In the genomic region with DNA sequence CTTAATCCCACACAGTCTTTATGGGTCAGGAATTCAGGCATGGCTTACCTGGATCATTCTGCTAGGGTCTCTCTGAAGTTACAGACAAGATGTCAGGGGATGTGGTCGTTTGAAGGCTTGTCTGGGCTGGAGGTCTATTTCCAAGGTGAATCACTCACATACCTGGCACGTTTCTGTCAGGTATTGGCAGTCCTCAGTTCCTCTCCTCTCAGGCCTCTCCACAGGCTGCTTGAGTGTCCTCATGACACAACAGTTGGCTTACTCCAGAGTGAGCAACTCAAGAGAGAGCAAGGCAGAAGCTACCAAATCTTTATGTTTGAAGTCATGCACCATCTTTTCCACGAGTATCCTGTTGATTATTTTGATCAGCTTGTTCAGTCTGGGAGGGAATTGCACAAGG, we compare ENCODE assay signal across 29 cellular contexts. TPM values are rescaled to one million over a fixed set of nuclear protein-coding genes. Genes with fewer than 3 reads are reported as not detected.
DNase-seq lines count a peak whose midpoint lies in the region; ATAC-seq, FAIRE-seq and TF ChIP-seq lines count a peak whose summit lies in the region.
"Had no signal": no experiment of that assay in that cellular context is flagged by ENCODE, and none has a peak within 500 bp of the region (broad histone marks: within the 10 kb centered on the region; RNA-seq: fewer than 3 reads in every experiment).

No MANE protein-coding gene starts in this region.

- H3K14ac ChIP-seq in trophoblast cell (ENCODE audit: low read length) = no peak overlapping the region

- intact Hi-C loops in esophagus muscularis mucosa (cut with DNase I) = no loop called here

- TF ChIP-seq CTCF in GM23338 (conservative IDR thresholded peaks at IDR 0.05; ENCODE audit: low read depth in 2 of 2) = no peak
- TF ChIP-seq CTCF in RWPE2 (IDR thresholded peaks at IDR 0.05; ENCODE audit: poor library complexity, severe bottlenecking) = no peak
- no peak for TF ChIP-seq CTCF in esophagus muscularis mucosa (IDR thresholded peaks at IDR 0.05)

- TF ChIP-seq POLR2A in esophagus muscularis mucosa (IDR thresholded peaks at IDR 0.05; ENCODE audit: low read depth) = no peak

- H3K79me2 ChIP-seq in GM23338 (replicated peaks; ENCODE audit: insufficient read depth) = no peaks in the 10 kb centered on the region
- no peaks in the 10 kb centered on the region for H3K79me2 ChIP-seq in trophoblast cell (ENCODE audit: control insufficient read depth, insufficient read depth, low read length, poor library complexity)
- no peaks in the 10 kb centered on the region for H3K79me2 ChIP-seq in mesendoderm (ENCODE audit: control insufficient read depth, insufficient read depth, low read length)

- H3K4me3 ChIP-seq in GM23338 (no peak overlapping the region), RWPE2 (ENCODE audit: severe bottlenecking) (no peak overlapping the region), esophagus muscularis mucosa (no peak overlapping the region), trophoblast cell (ENCODE audit: low read depth, low read length) (no peak overlapping the region), mesendoderm (ENCODE audit: low read length) (no peak overlapping the region)
- H3K4me3 ChIP-seq: BLaER1 treated with 17β-estradiol and CSF1 and Interleukin-3, amounts not matched to agents 10 nM and 100 nM; GM12878; PC-9 had no signal

- H3K36me3 ChIP-seq in GM23338 (ENCODE audit: insufficient read depth) (no peaks in the 10 kb centered on the region), RWPE2 (ENCODE audit: low read depth) (no peaks in the 10 kb centered on the region), esophagus muscularis mucosa (no peaks in the 10 kb centered on the region), trophoblast cell (ENCODE audit: control insufficient read depth in 1 of 2, insufficient read depth in 2 of 2, low read length in 2 of 2) (no peaks in the 10 kb centered on the region), mesendoderm (ENCODE audit: control insufficient read depth, insufficient read depth, low read length) (no peaks in the 10 kb centered on the region)

- no peak overlapping the region for H4K8ac ChIP-seq in trophoblast cell (ENCODE audit: low read depth, low read length)
- no peak overlapping the region for H4K8ac ChIP-seq in mesendoderm (ENCODE audit: low read depth, low read length)

- no peaks in the 10 kb centered on the region; the same call in 1 of the 3 replicates for H3K9me3 Mint-ChIP-seq in GM23338
- H3K9me3 Mint-ChIP-seq: CD4-positive, alpha-beta T cell had no signal

- no peaks in the 10 kb centered on the region for H3K27me3 ChIP-seq in GM23338 (ENCODE audit: insufficient read depth)
- H3K27me3 ChIP-seq in RWPE2 (ENCODE audit: insufficient read depth, poor library complexity, severe bottlenecking) = no peaks in the 10 kb centered on the region
- H3K27me3 ChIP-seq in esophagus muscularis mucosa = no peaks in the 10 kb centered on the region
- no peaks in the 10 kb centered on the region for H3K27me3 ChIP-seq in trophoblast cell (ENCODE audit: insufficient read depth, low read length)
- no peaks in the 10 kb centered on the region for H3K27me3 ChIP-seq in mesendoderm (ENCODE audit: insufficient read depth, low read length, poor library complexity)
- H3K27me3 ChIP-seq: BLaER1 treated with 17β-estradiol and CSF1 and Interleukin-3, amounts not matched to agents 10 nM and 100 nM had no signal

- no peak overlapping the region for H4K5ac ChIP-seq in mesendoderm (ENCODE audit: low read length)

- no peak overlapping the region for H3K23ac ChIP-seq in trophoblast cell (ENCODE audit: low read length)
- no peak overlapping the region for H3K23ac ChIP-seq in mesendoderm (ENCODE audit: low read length)

- ATAC-seq in GM23338 (no peak), RWPE2 (ENCODE audit: low read depth) (peak; percentile 89), GM21423 (IDR thresholded peaks at IDR 0.05; ENCODE audit: unreplicated experiment) (no peak)
- ATAC-seq: GM12878 had no signal

- H4K20me1 ChIP-seq in GM23338 (replicated peaks; ENCODE audit: insufficient read depth) = no peaks in the 10 kb centered on the region
- H4K20me1 ChIP-seq: BLaER1 treated with 17β-estradiol and CSF1 and Interleukin-3, amounts not matched to agents 10 nM and 100 nM had no signal

- H3K9me2 ChIP-seq in GM23338 (ENCODE audit: insufficient read depth) = no peaks in the 10 kb centered on the region

- no peak overlapping the region for H4K91ac ChIP-seq in trophoblast cell (ENCODE audit: low read depth, low read length)

- no peak overlapping the region for H4K12ac ChIP-seq in trophoblast cell (ENCODE audit: low read depth, low read length)

- H3K4ac ChIP-seq in trophoblast cell (ENCODE audit: low read depth, low read length) (no peak overlapping the region), mesendoderm (ENCODE audit: low read depth, low read length) (no peak overlapping the region)

- no peak overlapping the region for H3K56ac ChIP-seq in mesendoderm (ENCODE audit: low read length)

- H3K9ac ChIP-seq in trophoblast cell (ENCODE audit: low read length) (no peak overlapping the region), mesendoderm (ENCODE audit: low read length) (no peak overlapping the region)
- H3K9ac ChIP-seq: BLaER1 treated with 17β-estradiol and CSF1 and Interleukin-3, amounts not matched to agents 10 nM and 100 nM had no signal

- no peaks in the 10 kb centered on the region for H3F3A ChIP-seq in GM23338 (replicated peaks; ENCODE audit: low read depth)

- no peak overlapping the region for H2BK12ac ChIP-seq in trophoblast cell (ENCODE audit: low read length)

- H3K27me3 Mint-ChIP-seq in GM23338 (ENCODE audit: insufficient read depth, low read depth, poor library complexity) = peaks cover 1% of the 10 kb centered on the region
- H3K27me3 Mint-ChIP-seq: CD4-positive, alpha-beta T cell had no signal

- TF ChIP-seq EP300 in esophagus muscularis mucosa (IDR thresholded peaks at IDR 0.05) = no peak

- H3K79me1 ChIP-seq in trophoblast cell (ENCODE audit: low read length) (no peaks in the 10 kb centered on the region), mesendoderm (ENCODE audit: low read length) (no peaks in the 10 kb centered on the region)

- H3K4me2 ChIP-seq in GM23338 = no peak overlapping the region
- no peak overlapping the region for H3K4me2 ChIP-seq in trophoblast cell (ENCODE audit: low read length)
- no peak overlapping the region for H3K4me2 ChIP-seq in mesendoderm (ENCODE audit: low read length)
- H3K4me2 ChIP-seq: BLaER1 treated with 17β-estradiol and CSF1 and Interleukin-3, amounts not matched to agents 10 nM and 100 nM; PC-9 had no signal

- no peak overlapping the region for H3K18ac ChIP-seq in trophoblast cell (ENCODE audit: low read length)
- H3K18ac ChIP-seq in mesendoderm (ENCODE audit: low read length) = no peak overlapping the region

- DNase-seq in GM23338 (ENCODE audit: low spot score) (no peak), RWPE2 (ENCODE audit: low spot score) (no peak), esophagus muscularis mucosa (ENCODE audit: extremely low spot score) (peak; percentile 31), trophoblast cell (peak; percentile 52 to 55), GM19239 (ENCODE audit: insufficient read length, low spot score) (no peak), mesendoderm (no peak)
- DNase-seq: CD4-positive, alpha-beta T cell; COR-L47; DMS 273 treated with DMSO at 0.1 percent for 48 hours; DMS79; EL; GDM1; IMR-90; KG1; NCI-H1048; NCI-H1417; NCI-H1694; NCI-H2029 treated with DMSO at 0.1 percent for 48 hours; NCI-H446 treated with DMSO at 0.1 percent for 48 hours; NCI-H526; NCI-H82; NK-92 treated with Interleukin-12 subunit alpha and Interleukin-12 subunit beta, amount 100 ng/mL, for 24 hours; PC-9; SHP77 treated with DMSO at 0.1 percent for 48 hours had no signal

- no peak overlapping the region for H2BK120ac ChIP-seq in trophoblast cell (ENCODE audit: insufficient read depth, low read length, poor library complexity)
- H2BK120ac ChIP-seq in mesendoderm (ENCODE audit: low read depth, low read length) = no peak overlapping the region

- H3K36me3 Mint-ChIP-seq in GM23338 (ENCODE audit: low read depth) = no peaks in the 10 kb centered on the region

- H2BK15ac ChIP-seq in mesendoderm (replicated peaks; ENCODE audit: low read depth) = no peak overlapping the region

- no peak overlapping the region for H3K27ac ChIP-seq in GM23338 (ENCODE audit: low read depth)
- H3K27ac ChIP-seq in RWPE2 (ENCODE audit: poor library complexity, severe bottlenecking) = peak overlapping the region; percentile 24
- no peak overlapping the region for H3K27ac ChIP-seq in esophagus muscularis mucosa (replicated peaks in 1 of 4)
- no peak overlapping the region for H3K27ac ChIP-seq in trophoblast cell (ENCODE audit: low read depth, low read length)
- no peak overlapping the region for H3K27ac ChIP-seq in mesendoderm (ENCODE audit: low read depth, low read length)
- H3K27ac ChIP-seq: BLaER1 treated with 17β-estradiol and CSF1 and Interleukin-3, amounts not matched to agents 10 nM and 100 nM; PC-9 had no signal

- no peak overlapping the region for H2AK5ac ChIP-seq in trophoblast cell (ENCODE audit: low read length)
- H2AK5ac ChIP-seq in mesendoderm (ENCODE audit: low read length) = no peak overlapping the region

- H2AFZ ChIP-seq in GM23338 = peak overlapping the region; percentile 28; the same call in 1 of the 2 replicates
- no peak overlapping the region for H2AFZ ChIP-seq in trophoblast cell (ENCODE audit: insufficient read depth, low read length, poor library complexity)
- H2AFZ ChIP-seq: PC-9 had no signal

- no peak for FAIRE-seq in GM19239 (lab: Jason Lieb, UNC)
- FAIRE-seq: GM12878 had no signal

- H3K4me1 ChIP-seq in GM23338 (ENCODE audit: insufficient read depth) (no peaks in the 10 kb centered on the region), RWPE2 (ENCODE audit: insufficient read depth, poor library complexity, severe bottlenecking) (peaks cover 6% of the 10 kb centered on the region), esophagus muscularis mucosa (no peaks in the 10 kb centered on the region), trophoblast cell (ENCODE audit: control insufficient read depth in 1 of 2, insufficient read depth in 2 of 2, low read length in 2 of 2) (no peaks in the 10 kb centered on the region), mesendoderm (ENCODE audit: control insufficient read depth, low read depth, low read length) (no peaks in the 10 kb centered on the region)
- H3K4me1 ChIP-seq: BLaER1 treated with 17β-estradiol and CSF1 and Interleukin-3, amounts not matched to agents 10 nM and 100 nM had no signal

- WGBS in esophagus muscularis mucosa = 55% methylated on average over 3 of the region's 3 CpGs
- no CpG with 5 or more reads among the region's 3 CpGs for WGBS in trophoblast cell (ENCODE audit: extremely low coverage, insufficient coverage, insufficient read length)
- no CpG with 5 or more reads among the region's 3 CpGs for WGBS in mesendoderm (ENCODE audit: extremely low coverage, insufficient coverage, low lambda C conversion rate)

- H2BK5ac ChIP-seq in trophoblast cell (ENCODE audit: low read depth, low read length, poor library complexity) = no peak overlapping the region
- H2BK5ac ChIP-seq in mesendoderm (ENCODE audit: low read length) = no peak overlapping the region

- no peak overlapping the region for H3K27ac Mint-ChIP-seq in GM23338
- H3K27ac Mint-ChIP-seq: CD4-positive, alpha-beta T cell had no signal

- no peaks in the 10 kb centered on the region for H3K4me1 Mint-ChIP-seq in GM23338

- H3K9me3 ChIP-seq in RWPE2 (ENCODE audit: severe bottlenecking) (no peaks in the 10 kb centered on the region), esophagus muscularis mucosa (no peaks in the 10 kb centered on the region), trophoblast cell (ENCODE audit: insufficient read depth, low read depth, low read length) (no peaks in the 10 kb centered on the region)
- H3K9me3 ChIP-seq: BLaER1 treated with 17β-estradiol and CSF1 and Interleukin-3, amounts not matched to agents 10 nM and 100 nM had no signal

- no peak overlapping the region for H3K4me3 Mint-ChIP-seq in GM23338
- H3K4me3 Mint-ChIP-seq: CD4-positive, alpha-beta T cell had no signal

RNA-seq across cellular contexts. Expression of a gene that starts 43.9 kb away (rescaled TPM):
- 25.4 and 26.0 TPM in 2 replicates for total RNA-seq in GM23338 (2014; rRNA removed; shearing (Covaris generic))
- polyA plus RNA-seq in GM23338 (2016; fragmentation: Nextera tagmentation; extraction: Ambion mirVana) = 7.8 and 8.7 TPM in 2 replicates
- total RNA-seq in esophagus muscularis mucosa = 10 to 100 TPM; 21.4 to 34.1 (median 22.5) TPM
- polyA plus RNA-seq in trophoblast cell (2013) = 3.0 and 3.7 TPM in 2 replicates
- 5.2 TPM for polyA plus RNA-seq in mesendoderm (2013, experiment 1 of 2)
- polyA plus RNA-seq in mesendoderm (2013, experiment 2 of 2) = 5.0 TPM

RNA-seq across cellular contexts. Expression of a gene that starts 59.2 kb away (rescaled TPM):
- total RNA-seq in GM23338 (2014; rRNA removed; shearing (Covaris generic)) = 0.12 and 0.87 TPM in 2 replicates
- 0.17 and 0.39 TPM in 2 replicates for polyA plus RNA-seq in GM23338 (2016; fragmentation: Nextera tagmentation; extraction: Ambion mirVana)
- total RNA-seq in esophagus muscularis mucosa = 1 to 10 TPM in 1 of 4 donors, under 1 TPM in 3; 0.39 to 2.3 (median 0.65) TPM
- 0.01 TPM in 1 of 2 replicates, not detected in the other for polyA plus RNA-seq in trophoblast cell (2013)
- 0.29 TPM for polyA plus RNA-seq in mesendoderm (2013, experiment 1 of 2)
- polyA plus RNA-seq in mesendoderm (2013, experiment 2 of 2) = 0.39 TPM
- total RNA-seq: A172, IMR-90, RPMI7951 had no signal

Comparison
In these comparisons a context has a peak if more than half of its experiments do, and no peak if none do; other contexts are left out.
1. DNase-seq: peak in esophagus muscularis mucosa (single experiment) and trophoblast cell (2 of 2); none in GM23338 (single experiment), RWPE2 (single experiment), GM19239 (single experiment) and mesendoderm (single experiment).